Comparison of ENCODE assay signal across 1 cellular context in the genomic region with DNA sequence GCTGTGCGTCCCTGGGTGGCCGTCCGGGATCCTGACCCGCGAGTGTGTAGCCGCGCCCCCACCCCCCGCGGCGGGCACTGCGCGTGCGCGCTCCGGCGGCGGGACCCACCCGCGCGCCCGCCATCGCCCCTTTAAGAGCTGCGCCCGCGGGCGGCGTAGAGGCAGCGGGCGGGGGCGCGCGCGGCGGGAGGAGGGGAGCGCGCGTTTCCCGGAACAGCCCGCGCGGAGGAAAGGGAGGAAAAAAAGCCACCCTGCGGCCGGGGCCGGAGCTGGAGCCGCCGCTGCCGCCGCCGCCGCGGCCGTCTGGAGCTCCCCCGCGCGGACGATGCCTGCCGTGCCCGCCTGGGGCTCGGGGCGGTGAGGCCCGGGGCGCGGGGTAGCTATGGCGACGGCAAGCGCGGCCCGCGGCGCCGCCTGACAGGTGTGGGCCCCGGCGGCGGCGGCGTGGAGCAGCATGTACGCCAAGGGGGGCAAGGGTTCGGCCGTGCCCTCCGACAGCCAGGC.
TF ChIP-seq lines count a peak whose summit lies in the region.

A gene (plus strand): TSS at position 204 of the 504 bp plus-strand sequence. CDS start 251 bp downstream, at position 455.

TF ChIP-seq in K562, 482 proteins besides CTCF, POLR2A, EP300 and RAD21 (continued from another document and continues in another):
- TF ChIP-seq, protein P1, sequence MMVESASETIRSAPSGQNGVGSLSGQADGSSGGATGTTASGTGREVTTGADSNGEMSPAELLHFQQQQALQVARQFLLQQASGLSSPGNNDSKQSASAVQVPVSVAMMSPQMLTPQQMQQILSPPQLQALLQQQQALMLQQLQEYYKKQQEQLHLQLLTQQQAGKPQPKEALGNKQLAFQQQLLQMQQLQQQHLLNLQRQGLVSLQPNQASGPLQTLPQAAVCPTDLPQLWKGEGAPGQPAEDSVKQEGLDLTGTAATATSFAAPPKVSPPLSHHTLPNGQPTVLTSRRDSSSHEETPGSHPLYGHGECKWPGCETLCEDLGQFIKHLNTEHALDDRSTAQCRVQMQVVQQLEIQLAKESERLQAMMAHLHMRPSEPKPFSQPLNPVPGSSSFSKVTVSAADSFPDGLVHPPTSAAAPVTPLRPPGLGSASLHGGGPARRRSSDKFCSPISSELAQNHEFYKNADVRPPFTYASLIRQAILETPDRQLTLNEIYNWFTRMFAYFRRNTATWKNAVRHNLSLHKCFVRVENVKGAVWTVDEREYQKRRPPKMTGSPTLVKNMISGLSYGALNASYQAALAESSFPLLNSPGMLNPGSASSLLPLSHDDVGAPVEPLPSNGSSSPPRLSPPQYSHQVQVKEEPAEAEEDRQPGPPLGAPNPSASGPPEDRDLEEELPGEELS (CRISPR knock-in tag; IDR thresholded peaks at IDR 0.05; ENCODE audit: borderline replicate concordance), result no peak
- TF ChIP-seq HDAC8 (tag; IDR thresholded peaks at IDR 0.05) (0 out of 2 replicates have a peak, but pooled peaks have one; percentile 50), TBP (optimal IDR thresholded peaks at IDR 0.05; ENCODE audit: low read depth, low read length) (no peak), SRSF3 (IDR thresholded peaks at IDR 0.05; ENCODE audit: insufficient read depth, low read length) (no peak), ETS2 (tag; IDR thresholded peaks at IDR 0.05; ENCODE audit: borderline replicate concordance, poor library complexity, severe bottlenecking) (no peak), RFX1 (IDR thresholded peaks at IDR 0.05) (no peak), OTX1 (CRISPR knock-in tag; IDR thresholded peaks at IDR 0.05) (no peak), CREB1 (IDR thresholded peaks at IDR 0.05) (no peak), CREB1 (CRISPR knock-in tag; IDR thresholded peaks at IDR 0.05) (0 out of 2 replicates have a peak, but pooled peaks have one; percentile 10), RBM34 (IDR thresholded peaks at IDR 0.05; ENCODE audit: borderline replicate concordance, insufficient read depth, low read length) (no peak), BDP1 (IDR thresholded peaks at IDR 0.05; ENCODE audit: insufficient read depth, insufficient read length) (no peak), HDAC1 (IDR thresholded peaks at IDR 0.05) (no peak), CEBPB (tag; IDR thresholded peaks at IDR 0.05) (no peak), SIN3B (IDR thresholded peaks at IDR 0.05; ENCODE audit: low read depth) (peak; percentile 67; the same call in 1 of the 2 replicates), ZNF24 (IDR thresholded peaks at IDR 0.05) (peak; percentile 11; the same call in 1 of the 2 replicates), NUFIP1 (IDR thresholded peaks at IDR 0.05; ENCODE audit: partially characterized antibody) (no peak), SREBF2 (CRISPR knock-in tag; IDR thresholded peaks at IDR 0.05) (no peak), POLR3A (IDR thresholded peaks at IDR 0.05; ENCODE audit: borderline replicate concordance, extremely low read depth, insufficient read depth, insufficient read length) (no peak), TEAD4 (IDR thresholded peaks at IDR 0.05; ENCODE audit: low read length) (no peak), TEAD4 (CRISPR knock-in tag; IDR thresholded peaks at IDR 0.05; ENCODE audit: borderline replicate concordance) (peak; percentile 75; the same call in 1 of the 2 replicates), GABPB2 (CRISPR knock-in tag; conservative IDR thresholded peaks at IDR 0.05) (no peak), MTA2 (IDR thresholded peaks at IDR 0.05; ENCODE audit: low read depth) (no peak), ZNF263 (CRISPR knock-in tag; IDR thresholded peaks at IDR 0.05; ENCODE audit: borderline replicate concordance) (no peak; the same call in 1 of the 2 replicates), DDX20 (tag; IDR thresholded peaks at IDR 0.05; ENCODE audit: low read depth) (no peak), TAL1 (IDR thresholded peaks at IDR 0.05) (no peak), PPARD (CRISPR knock-in tag; IDR thresholded peaks at IDR 0.05) (no peak), HCFC1 (IDR thresholded peaks at IDR 0.05; ENCODE audit: low read depth, low read length) (peak; percentile 56; the same call in 1 of the 2 replicates), SMARCA5 (IDR thresholded peaks at IDR 0.05) (no peak), GABPA (tag; conservative IDR thresholded peaks at IDR 0.05; ENCODE audit: low read depth) (peak; percentile 63; the same call in 1 of the 2 replicates), ZNF76 (CRISPR knock-in tag; IDR thresholded peaks at IDR 0.05; ENCODE audit: borderline replicate concordance) (no peak), SMC3 (conservative IDR thresholded peaks at IDR 0.05; ENCODE audit: insufficient read depth, low read depth, low read length) (peak; percentile 41; the same call in 1 of the 2 replicates), ZNF699 (CRISPR knock-in tag; IDR thresholded peaks at IDR 0.05; ENCODE audit: insufficient replicate concordance) (no peak), PHB (CRISPR knock-in tag; IDR thresholded peaks at IDR 0.05) (no peak), NCOA2 (IDR thresholded peaks at IDR 0.05; ENCODE audit: partially characterized antibody in 2 of 2) (no peak), KLF1 (tag; IDR thresholded peaks at IDR 0.05) (peak; percentile 35; the same call in 1 of the 2 replicates), TCFL5 (CRISPR knock-in tag; conservative IDR thresholded peaks at IDR 0.05) (no peak), SAFB2 (IDR thresholded peaks at IDR 0.05; ENCODE audit: borderline replicate concordance, low read depth, low read length, severe bottlenecking) (no peak), C11orf30 (IDR thresholded peaks at IDR 0.05; ENCODE audit: low read depth) (no peak), TSC22D4 (tag; IDR thresholded peaks at IDR 0.05) (no peak), SMARCB1 (IDR thresholded peaks at IDR 0.05; ENCODE audit: insufficient read length, low read depth) (no peak), ARID2 (IDR thresholded peaks at IDR 0.05) (no peak)
- TF ChIP-seq, protein P2, sequence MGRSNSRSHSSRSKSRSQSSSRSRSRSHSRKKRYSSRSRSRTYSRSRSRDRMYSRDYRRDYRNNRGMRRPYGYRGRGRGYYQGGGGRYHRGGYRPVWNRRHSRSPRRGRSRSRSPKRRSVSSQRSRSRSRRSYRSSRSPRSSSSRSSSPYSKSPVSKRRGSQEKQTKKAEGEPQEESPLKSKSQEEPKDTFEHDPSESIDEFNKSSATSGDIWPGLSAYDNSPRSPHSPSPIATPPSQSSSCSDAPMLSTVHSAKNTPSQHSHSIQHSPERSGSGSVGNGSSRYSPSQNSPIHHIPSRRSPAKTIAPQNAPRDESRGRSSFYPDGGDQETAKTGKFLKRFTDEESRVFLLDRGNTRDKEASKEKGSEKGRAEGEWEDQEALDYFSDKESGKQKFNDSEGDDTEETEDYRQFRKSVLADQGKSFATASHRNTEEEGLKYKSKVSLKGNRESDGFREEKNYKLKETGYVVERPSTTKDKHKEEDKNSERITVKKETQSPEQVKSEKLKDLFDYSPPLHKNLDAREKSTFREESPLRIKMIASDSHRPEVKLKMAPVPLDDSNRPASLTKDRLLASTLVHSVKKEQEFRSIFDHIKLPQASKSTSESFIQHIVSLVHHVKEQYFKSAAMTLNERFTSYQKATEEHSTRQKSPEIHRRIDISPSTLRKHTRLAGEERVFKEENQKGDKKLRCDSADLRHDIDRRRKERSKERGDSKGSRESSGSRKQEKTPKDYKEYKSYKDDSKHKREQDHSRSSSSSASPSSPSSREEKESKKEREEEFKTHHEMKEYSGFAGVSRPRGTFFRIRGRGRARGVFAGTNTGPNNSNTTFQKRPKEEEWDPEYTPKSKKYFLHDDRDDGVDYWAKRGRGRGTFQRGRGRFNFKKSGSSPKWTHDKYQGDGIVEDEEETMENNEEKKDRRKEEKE (IDR thresholded peaks at IDR 0.05; ENCODE audit: borderline replicate concordance in 1 of 2, control insufficient read depth in 1 of 2, low read depth in 2 of 2, low read length in 1 of 2), result no peak
- TF ChIP-seq, protein P3, sequence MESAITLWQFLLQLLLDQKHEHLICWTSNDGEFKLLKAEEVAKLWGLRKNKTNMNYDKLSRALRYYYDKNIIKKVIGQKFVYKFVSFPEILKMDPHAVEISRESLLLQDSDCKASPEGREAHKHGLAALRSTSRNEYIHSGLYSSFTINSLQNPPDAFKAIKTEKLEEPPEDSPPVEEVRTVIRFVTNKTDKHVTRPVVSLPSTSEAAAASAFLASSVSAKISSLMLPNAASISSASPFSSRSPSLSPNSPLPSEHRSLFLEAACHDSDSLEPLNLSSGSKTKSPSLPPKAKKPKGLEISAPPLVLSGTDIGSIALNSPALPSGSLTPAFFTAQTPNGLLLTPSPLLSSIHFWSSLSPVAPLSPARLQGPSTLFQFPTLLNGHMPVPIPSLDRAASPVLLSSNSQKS (CRISPR knock-in tag; IDR thresholded peaks at IDR 0.05), result no peak
- TF ChIP-seq, protein P4, sequence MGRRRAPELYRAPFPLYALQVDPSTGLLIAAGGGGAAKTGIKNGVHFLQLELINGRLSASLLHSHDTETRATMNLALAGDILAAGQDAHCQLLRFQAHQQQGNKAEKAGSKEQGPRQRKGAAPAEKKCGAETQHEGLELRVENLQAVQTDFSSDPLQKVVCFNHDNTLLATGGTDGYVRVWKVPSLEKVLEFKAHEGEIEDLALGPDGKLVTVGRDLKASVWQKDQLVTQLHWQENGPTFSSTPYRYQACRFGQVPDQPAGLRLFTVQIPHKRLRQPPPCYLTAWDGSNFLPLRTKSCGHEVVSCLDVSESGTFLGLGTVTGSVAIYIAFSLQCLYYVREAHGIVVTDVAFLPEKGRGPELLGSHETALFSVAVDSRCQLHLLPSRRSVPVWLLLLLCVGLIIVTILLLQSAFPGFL (CRISPR knock-in tag; IDR thresholded peaks at IDR 0.05), result no peak
- TF ChIP-seq, protein P5, sequence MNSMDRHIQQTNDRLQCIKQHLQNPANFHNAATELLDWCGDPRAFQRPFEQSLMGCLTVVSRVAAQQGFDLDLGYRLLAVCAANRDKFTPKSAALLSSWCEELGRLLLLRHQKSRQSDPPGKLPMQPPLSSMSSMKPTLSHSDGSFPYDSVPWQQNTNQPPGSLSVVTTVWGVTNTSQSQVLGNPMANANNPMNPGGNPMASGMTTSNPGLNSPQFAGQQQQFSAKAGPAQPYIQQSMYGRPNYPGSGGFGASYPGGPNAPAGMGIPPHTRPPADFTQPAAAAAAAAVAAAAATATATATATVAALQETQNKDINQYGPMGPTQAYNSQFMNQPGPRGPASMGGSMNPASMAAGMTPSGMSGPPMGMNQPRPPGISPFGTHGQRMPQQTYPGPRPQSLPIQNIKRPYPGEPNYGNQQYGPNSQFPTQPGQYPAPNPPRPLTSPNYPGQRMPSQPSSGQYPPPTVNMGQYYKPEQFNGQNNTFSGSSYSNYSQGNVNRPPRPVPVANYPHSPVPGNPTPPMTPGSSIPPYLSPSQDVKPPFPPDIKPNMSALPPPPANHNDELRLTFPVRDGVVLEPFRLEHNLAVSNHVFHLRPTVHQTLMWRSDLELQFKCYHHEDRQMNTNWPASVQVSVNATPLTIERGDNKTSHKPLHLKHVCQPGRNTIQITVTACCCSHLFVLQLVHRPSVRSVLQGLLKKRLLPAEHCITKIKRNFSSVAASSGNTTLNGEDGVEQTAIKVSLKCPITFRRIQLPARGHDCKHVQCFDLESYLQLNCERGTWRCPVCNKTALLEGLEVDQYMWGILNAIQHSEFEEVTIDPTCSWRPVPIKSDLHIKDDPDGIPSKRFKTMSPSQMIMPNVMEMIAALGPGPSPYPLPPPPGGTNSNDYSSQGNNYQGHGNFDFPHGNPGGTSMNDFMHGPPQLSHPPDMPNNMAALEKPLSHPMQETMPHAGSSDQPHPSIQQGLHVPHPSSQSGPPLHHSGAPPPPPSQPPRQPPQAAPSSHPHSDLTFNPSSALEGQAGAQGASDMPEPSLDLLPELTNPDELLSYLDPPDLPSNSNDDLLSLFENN (IDR thresholded peaks at IDR 0.05; ENCODE audit: low read depth in 2 of 2, low read length in 2 of 2), result no peak; a peak in 1 of 4 replicates
- TF ChIP-seq, protein P6, sequence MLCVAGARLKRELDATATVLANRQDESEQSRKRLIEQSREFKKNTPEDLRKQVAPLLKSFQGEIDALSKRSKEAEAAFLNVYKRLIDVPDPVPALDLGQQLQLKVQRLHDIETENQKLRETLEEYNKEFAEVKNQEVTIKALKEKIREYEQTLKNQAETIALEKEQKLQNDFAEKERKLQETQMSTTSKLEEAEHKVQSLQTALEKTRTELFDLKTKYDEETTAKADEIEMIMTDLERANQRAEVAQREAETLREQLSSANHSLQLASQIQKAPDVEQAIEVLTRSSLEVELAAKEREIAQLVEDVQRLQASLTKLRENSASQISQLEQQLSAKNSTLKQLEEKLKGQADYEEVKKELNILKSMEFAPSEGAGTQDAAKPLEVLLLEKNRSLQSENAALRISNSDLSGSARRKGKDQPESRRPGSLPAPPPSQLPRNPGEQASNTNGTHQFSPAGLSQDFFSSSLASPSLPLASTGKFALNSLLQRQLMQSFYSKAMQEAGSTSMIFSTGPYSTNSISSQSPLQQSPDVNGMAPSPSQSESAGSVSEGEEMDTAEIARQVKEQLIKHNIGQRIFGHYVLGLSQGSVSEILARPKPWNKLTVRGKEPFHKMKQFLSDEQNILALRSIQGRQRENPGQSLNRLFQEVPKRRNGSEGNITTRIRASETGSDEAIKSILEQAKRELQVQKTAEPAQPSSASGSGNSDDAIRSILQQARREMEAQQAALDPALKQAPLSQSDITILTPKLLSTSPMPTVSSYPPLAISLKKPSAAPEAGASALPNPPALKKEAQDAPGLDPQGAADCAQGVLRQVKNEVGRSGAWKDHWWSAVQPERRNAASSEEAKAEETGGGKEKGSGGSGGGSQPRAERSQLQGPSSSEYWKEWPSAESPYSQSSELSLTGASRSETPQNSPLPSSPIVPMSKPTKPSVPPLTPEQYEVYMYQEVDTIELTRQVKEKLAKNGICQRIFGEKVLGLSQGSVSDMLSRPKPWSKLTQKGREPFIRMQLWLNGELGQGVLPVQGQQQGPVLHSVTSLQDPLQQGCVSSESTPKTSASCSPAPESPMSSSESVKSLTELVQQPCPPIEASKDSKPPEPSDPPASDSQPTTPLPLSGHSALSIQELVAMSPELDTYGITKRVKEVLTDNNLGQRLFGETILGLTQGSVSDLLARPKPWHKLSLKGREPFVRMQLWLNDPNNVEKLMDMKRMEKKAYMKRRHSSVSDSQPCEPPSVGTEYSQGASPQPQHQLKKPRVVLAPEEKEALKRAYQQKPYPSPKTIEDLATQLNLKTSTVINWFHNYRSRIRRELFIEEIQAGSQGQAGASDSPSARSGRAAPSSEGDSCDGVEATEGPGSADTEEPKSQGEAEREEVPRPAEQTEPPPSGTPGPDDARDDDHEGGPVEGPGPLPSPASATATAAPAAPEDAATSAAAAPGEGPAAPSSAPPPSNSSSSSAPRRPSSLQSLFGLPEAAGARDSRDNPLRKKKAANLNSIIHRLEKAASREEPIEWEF (CRISPR knock-in tag; IDR thresholded peaks at IDR 0.05), result no peak
- TF ChIP-seq, protein P7, sequence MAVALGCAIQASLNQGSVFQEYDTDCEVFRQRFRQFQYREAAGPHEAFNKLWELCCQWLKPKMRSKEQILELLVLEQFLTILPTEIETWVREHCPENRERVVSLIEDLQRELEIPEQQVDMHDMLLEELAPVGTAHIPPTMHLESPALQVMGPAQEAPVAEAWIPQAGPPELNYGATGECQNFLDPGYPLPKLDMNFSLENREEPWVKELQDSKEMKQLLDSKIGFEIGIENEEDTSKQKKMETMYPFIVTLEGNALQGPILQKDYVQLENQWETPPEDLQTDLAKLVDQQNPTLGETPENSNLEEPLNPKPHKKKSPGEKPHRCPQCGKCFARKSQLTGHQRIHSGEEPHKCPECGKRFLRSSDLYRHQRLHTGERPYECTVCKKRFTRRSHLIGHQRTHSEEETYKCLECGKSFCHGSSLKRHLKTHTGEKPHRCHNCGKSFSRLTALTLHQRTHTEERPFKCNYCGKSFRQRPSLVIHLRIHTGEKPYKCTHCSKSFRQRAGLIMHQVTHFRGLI (CRISPR knock-in tag; IDR thresholded peaks at IDR 0.05), result no peak
- TF ChIP-seq, protein P8, sequence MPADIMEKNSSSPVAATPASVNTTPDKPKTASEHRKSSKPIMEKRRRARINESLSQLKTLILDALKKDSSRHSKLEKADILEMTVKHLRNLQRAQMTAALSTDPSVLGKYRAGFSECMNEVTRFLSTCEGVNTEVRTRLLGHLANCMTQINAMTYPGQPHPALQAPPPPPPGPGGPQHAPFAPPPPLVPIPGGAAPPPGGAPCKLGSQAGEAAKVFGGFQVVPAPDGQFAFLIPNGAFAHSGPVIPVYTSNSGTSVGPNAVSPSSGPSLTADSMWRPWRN (IDR thresholded peaks at IDR 0.05; ENCODE audit: low read depth), result no peak
